8 cellular contexts compared by ENCODE assay signal in the genomic region with DNA sequence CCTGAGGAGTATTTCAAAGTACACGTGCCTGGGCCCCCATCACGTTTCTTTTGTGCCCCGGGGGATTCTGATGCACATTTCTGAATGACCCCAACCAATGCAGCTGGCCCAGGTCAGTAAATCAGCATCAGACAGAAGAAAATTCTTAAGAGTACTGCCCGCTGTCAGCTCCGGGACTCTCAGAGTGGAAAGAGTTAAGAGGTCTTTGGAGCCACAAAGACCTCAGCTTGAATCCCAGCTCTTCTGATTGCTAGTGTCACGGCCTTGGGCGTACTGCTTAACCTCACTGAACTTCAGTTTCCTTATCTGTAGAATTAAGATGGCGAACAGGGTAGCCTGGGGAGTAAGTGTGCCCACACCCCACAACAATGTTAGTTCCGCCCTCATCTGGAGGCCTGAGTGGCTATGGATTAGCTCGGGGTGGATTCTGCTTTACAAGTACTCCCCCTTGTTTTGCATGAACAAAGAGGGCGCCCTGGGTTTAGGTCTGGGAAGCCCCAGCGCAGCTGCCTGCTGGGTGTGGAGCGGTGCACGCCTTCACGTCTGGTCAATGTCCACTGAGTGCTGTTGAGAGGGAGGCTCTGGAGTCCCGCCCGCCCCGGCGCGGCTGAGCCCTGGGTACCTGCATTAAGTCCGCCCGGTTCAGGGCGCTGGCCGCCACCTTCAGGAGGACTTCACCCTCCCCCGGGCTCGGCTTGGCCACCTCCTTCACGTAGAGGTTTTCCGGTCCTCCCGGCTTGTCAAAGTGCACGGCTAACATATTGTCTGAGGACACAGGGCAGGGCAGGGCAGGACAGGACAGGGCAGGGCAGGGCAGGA. TPM values are rescaled to one million over a fixed set of nuclear protein-coding genes. Genes with fewer than 3 reads are reported as not detected.
A peak's percentile ranks its signal among the peaks of the same experiment; 100 is the strongest.
DNase-seq lines count a peak whose midpoint lies in the region; ATAC-seq and TF ChIP-seq lines count a peak whose summit lies in the region.

No MANE protein-coding gene starts in this region.

- H3K36me3 ChIP-seq in adipocyte (ENCODE audit: control insufficient read depth, insufficient read depth, low read length, severe bottlenecking) (peaks cover 27% of the 10 kb centered on the region), right atrium auricular region (peaks cover 6% of the 10 kb centered on the region)

- ATAC-seq in GM19455 (IDR thresholded peaks at IDR 0.05; ENCODE audit: unreplicated experiment), result peak; percentile 75
- ATAC-seq in HG03520 (IDR thresholded peaks at IDR 0.05; ENCODE audit: unreplicated experiment), result peak; percentile 74

- H3K4me3 ChIP-seq in adipocyte (ENCODE audit: low read length) (peak overlapping the region; percentile 91), right atrium auricular region (peak overlapping the region; percentile 50 to 63)

- H3K9ac ChIP-seq in adipocyte (ENCODE audit: low read length), result peak overlapping the region; percentile 94

- H3K27ac ChIP-seq in right atrium auricular region, result peak overlapping the region; percentile 83 to 90

- H3K9me3 ChIP-seq in adipocyte (ENCODE audit: control insufficient read depth, low read length) (no peaks in the 10 kb centered on the region), right atrium auricular region (no peaks in the 10 kb centered on the region)

- TF ChIP-seq CTCF in right atrium auricular region (IDR thresholded peaks at IDR 0.05), result no peak

- no peaks in the 10 kb centered on the region for H3K27me3 ChIP-seq in adipocyte (replicated peaks; ENCODE audit: control insufficient read depth, insufficient read depth, low read length)
- H3K27me3 ChIP-seq in right atrium auricular region, result no peaks in the 10 kb centered on the region

- H3K4me1 ChIP-seq in adipocyte (ENCODE audit: control insufficient read depth, insufficient read depth, low read length) (peaks cover 21% of the 10 kb centered on the region), right atrium auricular region (peaks cover 0 to 18% of the 10 kb centered on the region in 2 donors)

- peak; percentile 84 for DNase-seq in EL
- peak; percentile 68 for DNase-seq in NCI-H69 (lab: John Stamatoyannopoulos, UW)
- peak; percentile 81 for DNase-seq in adipocyte (ENCODE audit: low read depth)
- DNase-seq in right atrium auricular region (ENCODE audit: low spot score), result peak; percentile 81
- DNase-seq in renal cortical epithelial cell (ENCODE audit: low read depth), result peak; percentile 84
- no peak for DNase-seq in stimulated activated CD4-positive, alpha-beta T cell treated with anti-CD3 and anti-CD28 coated beads, Interleukin-15, amount 100 ng/mL, for 24 hours

RNA-seq across cellular contexts. Expression of gene TP53I3, which starts 0.9 kb away (rescaled TPM):
- total RNA-seq in right atrium auricular region (1 to 10 TPM; 8.0 to 8.7 TPM), renal cortical epithelial cell (54.6 and 68.2 TPM in 2 replicates)

RNA-seq across cellular contexts. Expression of gene SF3B6, which starts 7.7 kb away (rescaled TPM):
- total RNA-seq in right atrium auricular region (10 to 100 TPM; 71.2 to 74.8 TPM), renal cortical epithelial cell (133 and 207 TPM in 2 replicates)

RNA-seq across cellular contexts. Expression of gene FKBP1B, which starts 34.2 kb away (rescaled TPM):
- total RNA-seq in right atrium auricular region, result 1 to 10 TPM; 5.0 to 8.5 TPM
- total RNA-seq in renal cortical epithelial cell, result 21.3 and 28.5 TPM in 2 replicates

RNA-seq across cellular contexts. Expression of gene WDCP, which starts 36.6 kb away (rescaled TPM):
- 1 to 10 TPM; 2.7 to 3.6 TPM for total RNA-seq in right atrium auricular region
- 8.7 and 14.3 TPM in 2 replicates for total RNA-seq in renal cortical epithelial cell

RNA-seq across cellular contexts. Expression of gene PFN4, which starts 39.4 kb away (rescaled TPM):
- total RNA-seq in right atrium auricular region (under 1 TPM in 1 of 2 donors, not detected in 1; 0.39 TPM), renal cortical epithelial cell (0.40 TPM in 1 of 2 replicates, not detected in the other)
